ENCODE assay signal across 23 cellular contexts in genomic region chr20:23230766-23231385, GRCh38.
"Had no signal": no experiment of that assay in that cellular context is flagged by ENCODE, and none has a peak within 500 bp of the region (broad histone marks: within the 10 kb centered on the region; RNA-seq: fewer than 3 reads in every experiment).

No MANE protein-coding gene starts in this region.

- H3K36me3 ChIP-seq: breast epithelium, left lung, neural progenitor cell, ovary, prostate gland, upper lobe of left lung had no signal

- H2AFZ ChIP-seq: hepatocyte, neural progenitor cell had no signal

- H3K4me3 ChIP-seq: breast epithelium, hepatocyte, left lung, lung, neural progenitor cell, ovary, prostate gland, upper lobe of left lung had no signal

- H3K4me2 ChIP-seq: hepatocyte, neural progenitor cell had no signal

- H3K27me3 ChIP-seq: breast epithelium, hepatocyte, left lung, neural progenitor cell, ovary, upper lobe of left lung had no signal

- ATAC-seq: left lung; naive thymus-derived CD8-positive, alpha-beta T cell; stimulated activated naive CD8-positive, alpha-beta T cell treated with anti-CD3 and anti-CD28 coated beads, Interleukin-15, Interleukin-2, amounts not matched to agents 100 U/mL and 50 U/mL, for 24 hours had no signal

- H3K9me3 ChIP-seq: ovary, prostate gland had no signal

- H3K79me2 ChIP-seq: hepatocyte had no signal

- H3K4me1 ChIP-seq: breast epithelium, neural progenitor cell, prostate gland had no signal

- H3K9ac ChIP-seq: neural progenitor cell had no signal

- DNase-seq: activated CD4-positive, alpha-beta memory T cell treated with anti-CD3 and anti-CD28 coated beads for 36 hours; activated CD4-positive, alpha-beta T cell treated with anti-CD3 and anti-CD28 coated beads for 48 hours; activated naive CD4-positive, alpha-beta T cell treated with Interleukin-2 at 50 U/mL for 16 hours; activated naive CD8-positive, alpha-beta T cell treated with anti-CD3 and anti-CD28 coated beads for 36 hours; activated T-cell treated with anti-CD3 and anti-CD28 coated beads, Interleukin-2, amount 50 U/mL, for 48 hours; amniotic stem cell; effector CD4-positive, alpha-beta T cell; foreskin melanocyte; glutamatergic neuron; immature natural killer cell; kidney glomerular epithelial cell; left lung; naive thymus-derived CD8-positive, alpha-beta T cell; ovary; stimulated activated CD4-positive, alpha-beta T cell treated with anti-CD3 and anti-CD28 coated beads, Interleukin-4, amount 100 ng/mL, for 4 hours; stimulated activated naive CD8-positive, alpha-beta T cell treated with anti-CD3 and anti-CD28 coated beads, Interleukin-15, Interleukin-2, amounts not matched to agents 100 U/mL and 50 U/mL, for 24 hours; T-helper 2 cell had no signal

- H3K27ac ChIP-seq: breast epithelium, left lung, neural progenitor cell, ovary, prostate gland, upper lobe of left lung had no signal
